In the genomic region with DNA sequence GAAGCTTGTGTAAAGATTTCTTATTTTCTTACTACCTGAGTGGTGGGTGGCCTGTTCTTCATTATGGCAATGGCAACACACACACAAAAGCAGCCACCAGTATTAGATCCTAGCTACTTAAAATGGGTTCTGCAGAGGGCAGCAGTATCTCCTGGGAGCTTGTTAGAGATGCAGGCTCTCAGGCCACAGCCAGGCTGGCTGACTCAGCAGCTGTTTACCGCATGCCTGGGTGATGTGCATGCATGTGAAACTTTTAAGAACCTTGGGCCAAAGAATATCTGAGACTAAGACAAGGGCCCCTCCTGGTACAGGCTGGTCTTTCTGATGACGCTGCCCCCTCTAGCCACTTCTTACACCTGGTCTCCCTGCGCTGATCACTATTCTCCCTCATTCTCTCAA, we compare ENCODE assay signal across 14 cellular contexts.
DNase-seq lines count a peak whose midpoint lies in the region; ATAC-seq and TF ChIP-seq lines count a peak whose summit lies in the region.
"Had no signal": no experiment of that assay in that cellular context is flagged by ENCODE, and none has a peak within 500 bp of the region (broad histone marks: within the 10 kb centered on the region; RNA-seq: fewer than 3 reads in every experiment).

No MANE protein-coding gene starts in this region.

- H3K79me2 ChIP-seq in PC-3 (ENCODE audit: low read length) = no peaks in the 10 kb centered on the region

- no peaks in the 10 kb centered on the region for H3K4me1 Mint-ChIP-seq in stimulated activated naive B cell treated with anti-CD40 and anti-IgM and Interleukin-4, amounts not matched to agents 10 μg/mL and 1 μg/mL and 100 μg/mL, for 72 hours

- no peak overlapping the region for H3K4me3 Mint-ChIP-seq in stimulated activated naive B cell treated with anti-CD40 and anti-IgM and Interleukin-4, amounts not matched to agents 10 μg/mL and 1 μg/mL and 100 μg/mL, for 72 hours
- H3K4me3 Mint-ChIP-seq: type B pancreatic cell had no signal

- ATAC-seq in PC-3 = no peak; the same call in 1 of the 2 replicates
- no peak for ATAC-seq in stimulated activated naive B cell treated with anti-CD40 and anti-IgM and Interleukin-4, amounts not matched to agents 10 μg/mL and 1 μg/mL and 100 μg/mL, for 72 hours (replicated peaks)
- ATAC-seq in GM18502 (IDR thresholded peaks at IDR 0.05; ENCODE audit: poor library complexity, unreplicated experiment) = no peak
- ATAC-seq: heart left ventricle had no signal

- intact Hi-C loops in PC-3 (cut with micrococcal nuclease) = no loop called here

- H3K4me1 ChIP-seq in BLaER1 (peaks cover 23% of the 10 kb centered on the region), PC-3 (ENCODE audit: insufficient read depth, low read length) (peaks cover 25% of the 10 kb centered on the region)

- H3K9ac ChIP-seq in BLaER1 = no peak overlapping the region
- peak overlapping the region; percentile 28; the same call in 1 of the 2 replicates for H3K9ac ChIP-seq in PC-3 (ENCODE audit: low read length)

- H3K27ac ChIP-seq in BLaER1 (no peak overlapping the region), PC-3 (ENCODE audit: low read length) (peak overlapping the region; percentile 85), epithelial cell of prostate (no peak overlapping the region)
- H3K27ac ChIP-seq: heart left ventricle had no signal

- H3K9me3 Mint-ChIP-seq in stimulated activated naive B cell treated with anti-CD40 and anti-IgM and Interleukin-4, amounts not matched to agents 10 μg/mL and 1 μg/mL and 100 μg/mL, for 72 hours = peaks cover 0 to 3% of the 10 kb centered on the region in 2 donors

- DNase-seq in PC-3 (peak; percentile 99), epithelial cell of prostate (ENCODE audit: low read depth, low spot score) (peak; percentile 31), non-pigmented ciliary epithelial cell (ENCODE audit: low read depth) (peak; percentile 4), NCI-H510A treated with DMSO at 0.1 percent for 48 hours (lab: John Stamatoyannopoulos, UW) (no peak), DMS 273 (lab: John Stamatoyannopoulos, UW; ENCODE audit: unreplicated experiment) (no peak)
- DNase-seq in stimulated activated naive B cell treated with anti-CD40 and anti-IgM and Interleukin-4, amounts not matched to agents 10 μg/mL and 1 μg/mL and 100 μg/mL, for 72 hours = no peak
- DNase-seq: activated naive CD4-positive, alpha-beta T cell treated with Interleukin-2 at 50 U/mL for 16 hours; central memory CD4-positive, alpha-beta T cell; heart left ventricle; NCI-H1105; SHP77 had no signal

- H3K4me2 ChIP-seq in BLaER1 (peak overlapping the region; percentile 81), PC-3 (ENCODE audit: low read length) (peak overlapping the region; percentile 63)

- H3K4me3 ChIP-seq in BLaER1 (no peak overlapping the region), PC-3 (ENCODE audit: low read length) (peak overlapping the region; percentile 10; the same call in 1 of the 2 replicates)
- H3K4me3 ChIP-seq: heart left ventricle had no signal

- no TSS peak for BruUV-seq in PC-3 (replicated peaks; lab: Mats Ljungman, UMichigan)

- no peak overlapping the region for H3K27ac Mint-ChIP-seq in stimulated activated naive B cell treated with anti-CD40 and anti-IgM and Interleukin-4, amounts not matched to agents 10 μg/mL and 1 μg/mL and 100 μg/mL, for 72 hours
- H3K27ac Mint-ChIP-seq: type B pancreatic cell had no signal

- CTCF ChIA-PET in PC-3 (lab: Charles Lee) = no interaction called here

- H4K20me1 ChIP-seq in BLaER1 = no peaks in the 10 kb centered on the region
- H4K20me1 ChIP-seq in PC-3 (ENCODE audit: low read length) = no peaks in the 10 kb centered on the region

- POLR2A ChIA-PET in PC-3 (lab: Charles Lee; ENCODE audit: unreplicated experiment) = no interaction called here

- H3K9me3 ChIP-seq in BLaER1 (no peaks in the 10 kb centered on the region), PC-3 (ENCODE audit: low read length) (no peaks in the 10 kb centered on the region)
- H3K9me3 ChIP-seq: heart left ventricle had no signal

- peaks cover 11% of the 10 kb centered on the region for H3F3A ChIP-seq in PC-3 (ENCODE audit: low read length, unreplicated experiment)

- H3K36me3 Mint-ChIP-seq in stimulated activated naive B cell treated with anti-CD40 and anti-IgM and Interleukin-4, amounts not matched to agents 10 μg/mL and 1 μg/mL and 100 μg/mL, for 72 hours = no peaks in the 10 kb centered on the region
- H3K36me3 Mint-ChIP-seq: type B pancreatic cell had no signal

- H2AFZ ChIP-seq in PC-3 (ENCODE audit: low read length) = peak overlapping the region; percentile 72

- H3K9me2 ChIP-seq in PC-3 (replicated peaks; ENCODE audit: low read length) = 0 out of 2 replicates have a peak, but pooled peaks cover 3% of the 10 kb centered on the region

- peak; percentile 65 for TF ChIP-seq CTCF in PC-3 (conservative IDR thresholded peaks at IDR 0.05; ENCODE audit: low read depth, low read length)

- H3K27me3 ChIP-seq in BLaER1 (no peaks in the 10 kb centered on the region), PC-3 (ENCODE audit: low read length) (no peaks in the 10 kb centered on the region)

- H3K27me3 Mint-ChIP-seq in stimulated activated naive B cell treated with anti-CD40 and anti-IgM and Interleukin-4, amounts not matched to agents 10 μg/mL and 1 μg/mL and 100 μg/mL, for 72 hours = peaks cover 3 to 4% of the 10 kb centered on the region in 2 donors

- H3K36me3 ChIP-seq in BLaER1 (no peaks in the 10 kb centered on the region), PC-3 (ENCODE audit: low read depth, low read length) (no peaks in the 10 kb centered on the region)
- H3K36me3 ChIP-seq: heart left ventricle had no signal

Comparison
In these comparisons a context has a peak if more than half of its experiments do, and no peak if none do; other contexts are left out.
1. DNase-seq: peak in PC-3 (single experiment), epithelial cell of prostate (single experiment) and non-pigmented ciliary epithelial cell (single experiment); none in stimulated activated naive B cell treated with anti-CD40 and anti-IgM and Interleukin-4, amounts not matched to agents 10 μg/mL and 1 μg/mL and 100 μg/mL, for 72 hours (single experiment), NCI-H510A treated with DMSO at 0.1 percent for 48 hours (single experiment) and DMS 273 (single experiment).